In the genomic region with DNA sequence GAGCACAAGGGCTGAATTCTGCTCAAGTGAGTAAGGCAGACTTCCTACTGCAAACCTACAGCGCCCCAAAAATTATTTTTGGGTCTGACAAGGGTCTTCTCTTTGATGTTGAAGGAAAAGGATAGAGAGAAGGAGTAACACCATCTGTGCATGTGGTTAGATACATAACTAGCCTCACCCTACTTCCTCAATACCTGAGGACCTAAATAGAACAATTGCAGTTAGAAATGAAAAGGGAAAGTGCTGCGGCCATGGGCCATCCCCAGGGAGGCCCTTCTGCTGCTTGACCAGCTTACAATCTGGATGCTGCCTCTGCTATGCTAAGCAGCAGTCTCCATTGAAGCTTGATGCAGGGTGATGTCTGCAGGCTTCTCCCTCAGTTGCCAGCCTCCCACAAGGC, we compare ENCODE assay signal across 2 cellular contexts.
TF ChIP-seq lines count a peak whose summit lies in the region.

No MANE protein-coding gene starts in this region.

TF ChIP-seq in GM12878, 131 proteins besides CTCF, POLR2A, EP300 and RAD21 (continues in another document):
- TF ChIP-seq ELK1 (IDR thresholded peaks at IDR 0.05; ENCODE audit: low read depth, low read length) (no peak), EED (IDR thresholded peaks at IDR 0.05; ENCODE audit: low read depth) (peak; percentile 80), PAX5 (IDR thresholded peaks at IDR 0.05; ENCODE audit: borderline replicate concordance, low read depth, low read length) (0 out of 2 replicates have a peak, but pooled peaks have one; percentile 24), ETV6 (conservative IDR thresholded peaks at IDR 0.05 in 1 of 2, IDR thresholded peaks at IDR 0.05 in 1 of 2; ENCODE audit: borderline replicate concordance in 1 of 2, low read depth in 1 of 2) (peak in 1 of 2 experiments; percentile 85; a peak in 2 of 4 replicates), NR2C2 (IDR thresholded peaks at IDR 0.05; ENCODE audit: borderline replicate concordance, control insufficient read depth, insufficient read length, low read depth) (no peak), IRF4 (IDR thresholded peaks at IDR 0.05; ENCODE audit: low read depth, low read length) (0 out of 2 replicates have a peak, but pooled peaks have one; percentile 24), IKZF2 (IDR thresholded peaks at IDR 0.05) (peak; percentile 47 to 48; a peak in 2 of 4 replicates), TBL1XR1 (IDR thresholded peaks at IDR 0.05; ENCODE audit: low read depth, low read length) (peak; percentile 70), MTA3 (IDR thresholded peaks at IDR 0.05; ENCODE audit: borderline replicate concordance, low read length) (peak; percentile 54; the same call in 1 of the 2 replicates), MYB (IDR thresholded peaks at IDR 0.05; ENCODE audit: borderline replicate concordance, low read depth, low read length) (no peak), ZNF207 (IDR thresholded peaks at IDR 0.05; ENCODE audit: borderline replicate concordance) (no peak), RFX5 (IDR thresholded peaks at IDR 0.05; ENCODE audit: low read depth, low read length) (no peak), POU2F2 (IDR thresholded peaks at IDR 0.05; ENCODE audit: borderline replicate concordance, low read depth, low read length) (0 out of 3 replicates have a peak, but pooled peaks have one; percentile 23), RUNX3 (IDR thresholded peaks at IDR 0.05; ENCODE audit: low read length) (peak; percentile 95), MEF2A (IDR thresholded peaks at IDR 0.05; ENCODE audit: insufficient read depth, low read depth, low read length) (peak; percentile 90; the same call in 1 of the 2 replicates), CREM (IDR thresholded peaks at IDR 0.05; ENCODE audit: low read depth) (0 out of 2 replicates have a peak, but pooled peaks have one; percentile 6), SPI1 (IDR thresholded peaks at IDR 0.05; ENCODE audit: borderline replicate concordance, insufficient read depth, low read depth, low read length) (peak; percentile 61), CBFB (IDR thresholded peaks at IDR 0.05; ENCODE audit: low read depth) (peak; percentile 40; the same call in 1 of the 2 replicates), TCF7 (IDR thresholded peaks at IDR 0.05; ENCODE audit: borderline replicate concordance) (peak; percentile 68), MEF2B (IDR thresholded peaks at IDR 0.05; ENCODE audit: partially characterized antibody, poor library complexity, severe bottlenecking) (peak; percentile 91), ZNF217 (IDR thresholded peaks at IDR 0.05) (no peak), RB1 (IDR thresholded peaks at IDR 0.05; ENCODE audit: borderline replicate concordance) (no peak), SMAD1 (IDR thresholded peaks at IDR 0.05; ENCODE audit: low read depth, partially characterized antibody) (no peak), GABPA (IDR thresholded peaks at IDR 0.05; ENCODE audit: low read depth) (no peak), KDM1A (IDR thresholded peaks at IDR 0.05; ENCODE audit: borderline replicate concordance) (no peak), TAF1 (IDR thresholded peaks at IDR 0.05; ENCODE audit: borderline replicate concordance, low read depth, low read length) (no peak), NFIC (IDR thresholded peaks at IDR 0.05; ENCODE audit: low read depth, low read length) (peak; percentile 72), LARP7 (IDR thresholded peaks at IDR 0.05) (no peak), GATAD2B (conservative IDR thresholded peaks at IDR 0.05; ENCODE audit: low read depth) (0 out of 2 replicates have a peak, but pooled peaks have one; percentile 25)
- TF ChIP-seq, protein P1, sequence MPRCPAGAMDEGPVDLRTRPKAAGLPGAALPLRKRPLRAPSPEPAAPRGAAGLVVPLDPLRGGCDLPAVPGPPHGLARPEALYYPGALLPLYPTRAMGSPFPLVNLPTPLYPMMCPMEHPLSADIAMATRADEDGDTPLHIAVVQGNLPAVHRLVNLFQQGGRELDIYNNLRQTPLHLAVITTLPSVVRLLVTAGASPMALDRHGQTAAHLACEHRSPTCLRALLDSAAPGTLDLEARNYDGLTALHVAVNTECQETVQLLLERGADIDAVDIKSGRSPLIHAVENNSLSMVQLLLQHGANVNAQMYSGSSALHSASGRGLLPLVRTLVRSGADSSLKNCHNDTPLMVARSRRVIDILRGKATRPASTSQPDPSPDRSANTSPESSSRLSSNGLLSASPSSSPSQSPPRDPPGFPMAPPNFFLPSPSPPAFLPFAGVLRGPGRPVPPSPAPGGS (IDR thresholded peaks at IDR 0.05; ENCODE audit: borderline replicate concordance, insufficient read depth, low read depth, low read length, poor library complexity, severe bottlenecking), result no peak
- TF ChIP-seq, protein P2, sequence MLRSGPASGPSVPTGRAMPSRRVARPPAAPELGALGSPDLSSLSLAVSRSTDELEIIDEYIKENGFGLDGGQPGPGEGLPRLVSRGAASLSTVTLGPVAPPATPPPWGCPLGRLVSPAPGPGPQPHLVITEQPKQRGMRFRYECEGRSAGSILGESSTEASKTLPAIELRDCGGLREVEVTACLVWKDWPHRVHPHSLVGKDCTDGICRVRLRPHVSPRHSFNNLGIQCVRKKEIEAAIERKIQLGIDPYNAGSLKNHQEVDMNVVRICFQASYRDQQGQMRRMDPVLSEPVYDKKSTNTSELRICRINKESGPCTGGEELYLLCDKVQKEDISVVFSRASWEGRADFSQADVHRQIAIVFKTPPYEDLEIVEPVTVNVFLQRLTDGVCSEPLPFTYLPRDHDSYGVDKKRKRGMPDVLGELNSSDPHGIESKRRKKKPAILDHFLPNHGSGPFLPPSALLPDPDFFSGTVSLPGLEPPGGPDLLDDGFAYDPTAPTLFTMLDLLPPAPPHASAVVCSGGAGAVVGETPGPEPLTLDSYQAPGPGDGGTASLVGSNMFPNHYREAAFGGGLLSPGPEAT (IDR thresholded peaks at IDR 0.05; ENCODE audit: low read depth), result peak; percentile 34; the same call in 1 of the 2 replicates
- TF ChIP-seq, protein P3, sequence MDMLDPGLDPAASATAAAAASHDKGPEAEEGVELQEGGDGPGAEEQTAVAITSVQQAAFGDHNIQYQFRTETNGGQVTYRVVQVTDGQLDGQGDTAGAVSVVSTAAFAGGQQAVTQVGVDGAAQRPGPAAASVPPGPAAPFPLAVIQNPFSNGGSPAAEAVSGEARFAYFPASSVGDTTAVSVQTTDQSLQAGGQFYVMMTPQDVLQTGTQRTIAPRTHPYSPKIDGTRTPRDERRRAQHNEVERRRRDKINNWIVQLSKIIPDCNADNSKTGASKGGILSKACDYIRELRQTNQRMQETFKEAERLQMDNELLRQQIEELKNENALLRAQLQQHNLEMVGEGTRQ (IDR thresholded peaks at IDR 0.05; ENCODE audit: borderline replicate concordance, low read depth, low read length), result no peak

TF ChIP-seq in HepG2, 621 proteins besides CTCF, POLR2A, EP300 and RAD21 (continued from another document):
- TF ChIP-seq ZNF609 (CRISPR knock-in tag; IDR thresholded peaks at IDR 0.05; ENCODE audit: borderline replicate concordance) (no peak), DNMT1 (CRISPR knock-in tag; IDR thresholded peaks at IDR 0.05) (no peak), RBAK (CRISPR knock-in tag; IDR thresholded peaks at IDR 0.05) (no peak), ZNF570 (CRISPR knock-in tag; IDR thresholded peaks at IDR 0.05; ENCODE audit: borderline replicate concordance) (no peak), ZBTB7B (CRISPR knock-in tag; IDR thresholded peaks at IDR 0.05) (no peak), DPF2 (CRISPR knock-in tag; IDR thresholded peaks at IDR 0.05; ENCODE audit: borderline replicate concordance, low read depth) (no peak), NR2F6 (IDR thresholded peaks at IDR 0.05) (no peak), NR2F6 (CRISPR knock-in tag; IDR thresholded peaks at IDR 0.05) (no peak), CCDC6 (CRISPR knock-in tag; IDR thresholded peaks at IDR 0.05) (no peak), MAFK (conservative IDR thresholded peaks at IDR 0.05 in 1 of 2, IDR thresholded peaks at IDR 0.05 in 1 of 2; ENCODE audit: low read length in 2 of 2) (no peak), ZKSCAN5 (CRISPR knock-in tag; IDR thresholded peaks at IDR 0.05) (no peak), ZKSCAN1 (IDR thresholded peaks at IDR 0.05; ENCODE audit: low read length) (no peak), ZBTB4 (CRISPR knock-in tag; IDR thresholded peaks at IDR 0.05; ENCODE audit: borderline replicate concordance) (no peak), TFAP4 (IDR thresholded peaks at IDR 0.05; ENCODE audit: borderline replicate concordance, low read depth) (no peak), ZBTB21 (CRISPR knock-in tag; IDR thresholded peaks at IDR 0.05) (no peak), ARNT2 (CRISPR knock-in tag; IDR thresholded peaks at IDR 0.05; ENCODE audit: low read depth) (no peak)
- TF ChIP-seq, protein P4, sequence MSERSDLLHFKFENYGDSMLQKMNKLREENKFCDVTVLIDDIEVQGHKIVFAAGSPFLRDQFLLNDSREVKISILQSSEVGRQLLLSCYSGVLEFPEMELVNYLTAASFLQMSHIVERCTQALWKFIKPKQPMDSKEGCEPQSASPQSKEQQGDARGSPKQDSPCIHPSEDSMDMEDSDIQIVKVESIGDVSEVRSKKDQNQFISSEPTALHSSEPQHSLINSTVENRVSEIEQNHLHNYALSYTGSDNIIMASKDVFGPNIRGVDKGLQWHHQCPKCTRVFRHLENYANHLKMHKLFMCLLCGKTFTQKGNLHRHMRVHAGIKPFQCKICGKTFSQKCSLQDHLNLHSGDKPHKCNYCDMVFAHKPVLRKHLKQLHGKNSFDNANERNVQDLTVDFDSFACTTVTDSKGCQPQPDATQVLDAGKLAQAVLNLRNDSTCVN (CRISPR knock-in tag; IDR thresholded peaks at IDR 0.05; ENCODE audit: borderline replicate concordance), result no peak
